ENCODE assay signal across 18 cellular contexts in genomic region chr9:91035825-91036208, GRCh38.
DNase-seq lines count a peak whose midpoint lies in the region; ATAC-seq and TF ChIP-seq lines count a peak whose summit lies in the region.
"Had no signal": no experiment of that assay in that cellular context is flagged by ENCODE, and none has a peak within 500 bp of the region (broad histone marks: within the 10 kb centered on the region; RNA-seq: fewer than 3 reads in every experiment).

No MANE protein-coding gene starts in this region.

- peak overlapping the region; percentile 65; the same call in 1 of the 2 replicates for H2AK5ac ChIP-seq in IMR-90 (ENCODE audit: low read depth, low read length)

- H3K27me3 Mint-ChIP-seq in activated T-helper 1 cell treated with anti-CD3 and anti-CD28 coated beads, Interleukin-12 subunit alpha, Interleukin-12 subunit beta, Interleukin-2, Interleukin-4 antibody, amounts not matched to agents 30 ng/mL and 10 ng/mL and 1 ng/mL, durations not matched to agents 14 hours and 24 hours and 36 hours (ENCODE audit: insufficient read depth), result peaks cover 4% of the 10 kb centered on the region
- peaks cover 0 to 4% of the 10 kb centered on the region in 2 donors for H3K27me3 Mint-ChIP-seq in natural killer cell (ENCODE audit: low read depth in 2 of 2)

- H2AK9ac ChIP-seq in IMR-90 (replicated peaks; ENCODE audit: low read depth, low read length, poor library complexity), result no peak overlapping the region

- POLR2A ChIA-PET in IMR-90 (lab: Charles Lee; ENCODE audit: unreplicated experiment), result no interaction called here

- H3K27ac Mint-ChIP-seq in activated T-helper 1 cell treated with anti-CD3 and anti-CD28 coated beads, Interleukin-12 subunit alpha, Interleukin-12 subunit beta, Interleukin-2, Interleukin-4 antibody, amounts not matched to agents 30 ng/mL and 10 ng/mL and 1 ng/mL, durations not matched to agents 14 hours and 24 hours and 36 hours, result peak overlapping the region; percentile 76
- H3K27ac Mint-ChIP-seq in natural killer cell, result peak overlapping the region in 1 of 2 donors; percentile 11

- H2AFZ ChIP-seq in IMR-90 (replicated peaks; ENCODE audit: low read length, poor library complexity), result no peak overlapping the region

- no peak overlapping the region for H3K9ac ChIP-seq in IMR-90 (ENCODE audit: low read depth, low read length)

- H3K27me3 ChIP-seq in IMR-90 (ENCODE audit: control insufficient read depth, insufficient read depth, low read length), result no peaks in the 10 kb centered on the region

- intact Hi-C loops in IMR-90 (cut with micrococcal nuclease) (loop anchor here (2.0 to 5.0 kb wide), 5 partner anchors 81 to 691 kb away; no protein-coding TSS in a partner anchor), natural killer cell (cut with micrococcal nuclease) (loop anchor here (2.0 to 5.0 kb wide), 4 partner anchors 216 to 691 kb away; no protein-coding TSS in a partner anchor)
- intact Hi-C loops in activated T-helper 1 cell treated with anti-CD3 and anti-CD28 coated beads, Interleukin-12 subunit alpha, Interleukin-12 subunit beta, Interleukin-2, Interleukin-4 antibody, amounts not matched to agents 30 ng/mL and 10 ng/mL and 1 ng/mL, durations not matched to agents 14 hours and 24 hours and 36 hours (cut with micrococcal nuclease), result loop anchor here (2.0 to 5.0 kb wide), 3 partner anchors 95 to 691 kb away; no protein-coding TSS in a partner anchor

- 95% methylated on average over 6 of the region's 10 CpGs; no CpG with 5 or more reads in 1 of the 2 experiments for WGBS in IMR-90 (ENCODE audit: extremely low coverage in 2 of 2, insufficient read length in 1 of 2), 2 experiments

- TF ChIP-seq RAD21 in IMR-90 (IDR thresholded peaks at IDR 0.05; ENCODE audit: low read length), result no peak

- no peak overlapping the region for H3K4ac ChIP-seq in IMR-90 (ENCODE audit: low read depth, low read length)

- H3K27ac ChIP-seq in IMR-90 (ENCODE audit: insufficient read depth, low read length), result no peak overlapping the region
- H3K27ac ChIP-seq: 22Rv1, lower lobe of right lung had no signal

- TF ChIP-seq CTCF in IMR-90 (conservative IDR thresholded peaks at IDR 0.05; ENCODE audit: low read depth, low read length) (no peak), natural killer cell (IDR thresholded peaks at IDR 0.05) (no peak)

- in situ Hi-C loops in IMR-90 (cut with MboI; ENCODE audit: low sequenced_read_pairs), result no loop called here

- no TSS peak for BruUV-seq in IMR-90 (replicated peaks; lab: Mats Ljungman, UMichigan)

- dilution Hi-C loops in IMR-90 (cut with HindIII; ENCODE audit: low sequenced_read_pairs, unreplicated experiment), result no loop called here

- H3K4me3 Mint-ChIP-seq in activated T-helper 1 cell treated with anti-CD3 and anti-CD28 coated beads, Interleukin-12 subunit alpha, Interleukin-12 subunit beta, Interleukin-2, Interleukin-4 antibody, amounts not matched to agents 30 ng/mL and 10 ng/mL and 1 ng/mL, durations not matched to agents 14 hours and 24 hours and 36 hours, result no peak overlapping the region
- H3K4me3 Mint-ChIP-seq in natural killer cell, result peak overlapping the region; percentile 43
- H3K4me3 Mint-ChIP-seq: T-cell had no signal

- peaks cover 57% of the 10 kb centered on the region for H3K4me1 Mint-ChIP-seq in activated T-helper 1 cell treated with anti-CD3 and anti-CD28 coated beads, Interleukin-12 subunit alpha, Interleukin-12 subunit beta, Interleukin-2, Interleukin-4 antibody, amounts not matched to agents 30 ng/mL and 10 ng/mL and 1 ng/mL, durations not matched to agents 14 hours and 24 hours and 36 hours (ENCODE audit: low read depth)
- H3K4me1 Mint-ChIP-seq in natural killer cell, result peaks cover 36 to 44% of the 10 kb centered on the region in 2 donors

- no peak overlapping the region for H3K56ac ChIP-seq in IMR-90 (ENCODE audit: extremely low read depth, insufficient read depth, low read length)

- no peak overlapping the region for H2BK5ac ChIP-seq in IMR-90 (ENCODE audit: low read depth, low read length, poor library complexity, severe bottlenecking)

- ATAC-seq in IMR-90 (ENCODE audit: low read depth) (no peak), natural killer cell (no peak), HG02571 (IDR thresholded peaks at IDR 0.05; ENCODE audit: unreplicated experiment) (no peak), HG02623 (IDR thresholded peaks at IDR 0.05; ENCODE audit: unreplicated experiment) (no peak)
- ATAC-seq: HepG2, lower lobe of right lung, T-cell had no signal

- no peak overlapping the region; a peak in 1 of 4 replicates for H4K8ac ChIP-seq in IMR-90 (ENCODE audit: low read depth in 2 of 2, low read length in 2 of 2)

- peak overlapping the region; percentile 17; the same call in 1 of the 2 replicates for H4K91ac ChIP-seq in IMR-90 (ENCODE audit: insufficient read depth, low read depth, low read length)

- H3K18ac ChIP-seq in IMR-90 (ENCODE audit: low read depth, low read length), result no peak overlapping the region

- H4K20me1 ChIP-seq in IMR-90 (ENCODE audit: insufficient read depth, low read length), result no peaks in the 10 kb centered on the region

- H4K5ac ChIP-seq in IMR-90 (ENCODE audit: low read depth, low read length), result no peak overlapping the region

- peaks cover 0 to 17% of the 10 kb centered on the region in 2 experiments; a peak in 3 of 4 replicates for H3K79me1 ChIP-seq in IMR-90 (ENCODE audit: low read depth in 1 of 2, low read length in 2 of 2)

- H3K4me3 ChIP-seq in IMR-90 (ENCODE audit: insufficient read depth, low read depth, low read length), result no peak overlapping the region
- H3K4me3 ChIP-seq: lower lobe of right lung had no signal

- peaks cover 8% of the 10 kb centered on the region for H3K36me3 Mint-ChIP-seq in activated T-helper 1 cell treated with anti-CD3 and anti-CD28 coated beads, Interleukin-12 subunit alpha, Interleukin-12 subunit beta, Interleukin-2, Interleukin-4 antibody, amounts not matched to agents 30 ng/mL and 10 ng/mL and 1 ng/mL, durations not matched to agents 14 hours and 24 hours and 36 hours (ENCODE audit: low read depth)
- H3K36me3 Mint-ChIP-seq in natural killer cell, result no peaks in the 10 kb centered on the region
- H3K36me3 Mint-ChIP-seq: T-cell had no signal

- DNase-seq in NCI-H748 (lab: John Stamatoyannopoulos, UW; ENCODE audit: unreplicated experiment) (peak; percentile 31), NCI-H748 treated with DMSO at 0.1 percent for 48 hours (lab: John Stamatoyannopoulos, UW) (no peak), IMR-90 (no peak), natural killer cell (no peak), NCI-H2171 treated with DMSO at 0.1 percent for 48 hours (lab: John Stamatoyannopoulos, UW) (no peak)
- DNase-seq in activated T-helper 1 cell treated with anti-CD3 and anti-CD28 coated beads, Interleukin-12 subunit alpha, Interleukin-12 subunit beta, Interleukin-2, Interleukin-4 antibody, amounts not matched to agents 30 ng/mL and 10 ng/mL and 1 ng/mL, durations not matched to agents 14 hours and 24 hours and 36 hours (ENCODE audit: low spot score), result no peak
- DNase-seq: dermis blood vessel endothelial cell; lower lobe of right lung; NCI-H1436; NCI-H2171; NCI-H526 treated with DMSO at 0.1 percent for 48 hours; Right ventricle myocardium superior; stimulated activated CD4-positive, alpha-beta T cell treated with anti-CD3 and anti-CD28 coated beads, Interleukin-4, amount 100 ng/mL, for 4 hours; T-cell had no signal

- no peak for TF ChIP-seq POLR2A in IMR-90 (IDR thresholded peaks at IDR 0.05; ENCODE audit: low read depth, low read length)

- H3K9me3 Mint-ChIP-seq in activated T-helper 1 cell treated with anti-CD3 and anti-CD28 coated beads, Interleukin-12 subunit alpha, Interleukin-12 subunit beta, Interleukin-2, Interleukin-4 antibody, amounts not matched to agents 30 ng/mL and 10 ng/mL and 1 ng/mL, durations not matched to agents 14 hours and 24 hours and 36 hours, result no peaks in the 10 kb centered on the region
- H3K9me3 Mint-ChIP-seq in natural killer cell, result no peaks in the 10 kb centered on the region
- H3K9me3 Mint-ChIP-seq: T-cell had no signal

- peak overlapping the region; percentile 38 for H2BK20ac ChIP-seq in IMR-90 (ENCODE audit: low read depth, low read length)

- peak overlapping the region; percentile 38; the same call in 1 of the 2 replicates for H2BK120ac ChIP-seq in IMR-90 (ENCODE audit: low read depth, low read length)

- H3K9me1 ChIP-seq in IMR-90 (ENCODE audit: insufficient read depth, low read length), result peaks cover 30% of the 10 kb centered on the region

- no peak overlapping the region for H3K14ac ChIP-seq in IMR-90 (replicated peaks; ENCODE audit: low read depth, low read length)

- H2BK15ac ChIP-seq in IMR-90 (ENCODE audit: low read depth, low read length), result peak overlapping the region; percentile 33; the same call in 1 of the 3 replicates

- H3K9me3 ChIP-seq in IMR-90 (ENCODE audit: control insufficient read depth, insufficient read depth, low read length), result no peaks in the 10 kb centered on the region
- H3K9me3 ChIP-seq: lower lobe of right lung had no signal

- no peak overlapping the region for H3K23ac ChIP-seq in IMR-90 (ENCODE audit: low read depth, low read length)

- no peak overlapping the region for H3K4me2 ChIP-seq in IMR-90 (ENCODE audit: low read depth, low read length)

- peaks cover 26% of the 10 kb centered on the region for H3K4me1 ChIP-seq in IMR-90 (ENCODE audit: control insufficient read depth, insufficient read depth, low read length)

- CTCF ChIA-PET in IMR-90 (lab: Yijun Ruan, JAX), result interaction anchor here (0.6 kb wide), 1 partner anchor 248 kb away, joined by 3 read pairs; no protein-coding TSS in a partner anchor

- no peaks in the 10 kb centered on the region for H3K36me3 ChIP-seq in IMR-90 (ENCODE audit: control insufficient read depth, insufficient read depth, low read length)
- H3K36me3 ChIP-seq: lower lobe of right lung had no signal

TF ChIP-seq in IMR-90, 13 proteins besides CTCF, POLR2A, EP300 and RAD21:
- TF ChIP-seq BHLHE40 (IDR thresholded peaks at IDR 0.05; ENCODE audit: low read depth, low read length), result no peak
- no peak for TF ChIP-seq CHD1 (IDR thresholded peaks at IDR 0.05; ENCODE audit: low read depth, low read length)
- no peak for TF ChIP-seq USF2 (IDR thresholded peaks at IDR 0.05; ENCODE audit: low read depth, low read length)
- TF ChIP-seq MAFK (IDR thresholded peaks at IDR 0.05; ENCODE audit: low read depth, low read length), result no peak
- no peak for TF ChIP-seq NFE2L2 (IDR thresholded peaks at IDR 0.05; ENCODE audit: low read depth, low read length)
